Comparison of ENCODE assay signal across 21 cellular contexts in genomic region chr11:123546515-123546914, GRCh38.
DNase-seq lines count a peak whose midpoint lies in the region; TF ChIP-seq lines count a peak whose summit lies in the region.
"Had no signal": no experiment of that assay in that cellular context is flagged by ENCODE, and none has a peak within 500 bp of the region (broad histone marks: within the 10 kb centered on the region; RNA-seq: fewer than 3 reads in every experiment).

No MANE protein-coding gene starts in this region.

- H3K9me3 ChIP-seq in right atrium auricular region (no peaks in the 10 kb centered on the region), HAP-1 (no peaks in the 10 kb centered on the region)

- H3K27ac ChIP-seq in right atrium auricular region, result no peak overlapping the region

- H3K27me3 Mint-ChIP-seq in IgD-negative memory B cell, result peaks cover 2% of the 10 kb centered on the region
- H3K27me3 Mint-ChIP-seq: activated CD4-positive, alpha-beta T cell treated with anti-CD3 and anti-CD28 coated beads for 36 hours had no signal

- H3K27me3 ChIP-seq in BJ (ENCODE audit: control insufficient read depth, insufficient read depth, low read length), result no peaks in the 10 kb centered on the region
- no peaks in the 10 kb centered on the region for H3K27me3 ChIP-seq in right atrium auricular region
- no peaks in the 10 kb centered on the region for H3K27me3 ChIP-seq in HAP-1 (ENCODE audit: low read depth)

- H3K4me3 ChIP-seq in BJ (ENCODE audit: low read depth, low read length) (no peak overlapping the region), right atrium auricular region (no peak overlapping the region), HAP-1 (no peak overlapping the region)

- DNase-seq in BJ (ENCODE audit: low read depth), result peak; percentile 78
- peak; percentile 75 for DNase-seq in amniotic epithelial cell (ENCODE audit: low read depth)
- peak; percentile 45 for DNase-seq in iris pigment epithelial cell (ENCODE audit: low read depth)
- no peak for DNase-seq in NCI-H1930 (lab: John Stamatoyannopoulos, UW)
- DNase-seq in right atrium auricular region (ENCODE audit: low spot score), result no peak
- no peak for DNase-seq in H4 (ENCODE audit: low spot score)
- no peak for DNase-seq in HAP-1 (ENCODE audit: low spot score in 2 of 2)
- DNase-seq: activated CD4-positive, alpha-beta T cell treated with anti-CD3 and anti-CD28 coated beads for 36 hours; activated effector memory CD4-positive, alpha-beta T cell treated with anti-CD3 and anti-CD28 coated beads, Interleukin-2, amount 50 U/mL, for 16 hours; C1 segment of cervical spinal cord; endodermal cell; kidney glomerular epithelial cell; mesendoderm; NCI-H1048; NCI-H2081; NCI-H510A; stimulated activated CD4-positive, alpha-beta T cell treated with anti-CD3 and anti-CD28 coated beads, Interleukin-4, amount 100 ng/mL, for 4 hours had no signal

- no peaks in the 10 kb centered on the region for H3K36me3 ChIP-seq in BJ (ENCODE audit: control insufficient read depth, insufficient read depth, low read length)
- H3K36me3 ChIP-seq in right atrium auricular region, result no peaks in the 10 kb centered on the region
- no peaks in the 10 kb centered on the region for H3K36me3 ChIP-seq in HAP-1 (replicated peaks)

- H3K4me3 Mint-ChIP-seq in IgD-negative memory B cell, result no peak overlapping the region
- H3K4me3 Mint-ChIP-seq: activated CD4-positive, alpha-beta T cell treated with anti-CD3 and anti-CD28 coated beads for 36 hours; endodermal cell; nephron; T-helper 2 cell treated with Interferon-gamma antibody and Interleukin-4, amounts not matched to agents 5 μg/mL and 100 μg/mL, for 36 hours had no signal

- no peak for TF ChIP-seq CTCF in BJ (IDR thresholded peaks at IDR 0.05; ENCODE audit: insufficient read depth, low read depth, low read length)
- no peak for TF ChIP-seq CTCF in right atrium auricular region (IDR thresholded peaks at IDR 0.05)

- no peaks in the 10 kb centered on the region for H3K36me3 Mint-ChIP-seq in IgD-negative memory B cell

- H3K27ac Mint-ChIP-seq in IgD-negative memory B cell, result peak overlapping the region in 2 of 3 donors; percentile 2 to 54
- H3K27ac Mint-ChIP-seq: activated CD4-positive, alpha-beta T cell treated with anti-CD3 and anti-CD28 coated beads for 36 hours; endodermal cell; nephron; progenitor cell of endocrine pancreas; T-helper 2 cell treated with Interferon-gamma antibody and Interleukin-4, amounts not matched to agents 5 μg/mL and 100 μg/mL, for 36 hours had no signal

- H3K4me1 Mint-ChIP-seq in IgD-negative memory B cell, result peaks cover 0 to 8% (median 2%) of the 10 kb centered on the region in 3 donors

- no peaks in the 10 kb centered on the region for H3K9me3 Mint-ChIP-seq in IgD-negative memory B cell
- H3K9me3 Mint-ChIP-seq: endodermal cell; nephron; T-helper 2 cell treated with Interferon-gamma antibody and Interleukin-4, amounts not matched to agents 5 μg/mL and 100 μg/mL, for 36 hours had no signal

- in situ Hi-C loops in HAP-1 (cut with MboI; ENCODE audit: low sequenced_read_pairs), result no loop called here

- CTCF ChIA-PET in BJ (lab: Yijun Ruan, JAX), result interaction anchor here (1.0 to 5.8 kb wide), 8 partner anchors 8 to 160 kb away, joined by 3 to 36 read pairs (median 7); no protein-coding TSS in a partner anchor

- H3K4me1 ChIP-seq in right atrium auricular region (peaks cover 0 to 22% of the 10 kb centered on the region in 2 donors), HAP-1 (no peaks in the 10 kb centered on the region)

- POLR2A ChIA-PET in BJ (lab: Charles Lee), result interaction anchor here (0.6 to 1.6 kb wide), 4 partner anchors 9 to 884 kb away, joined by 3 to 7 read pairs (median 4); no protein-coding TSS in a partner anchor

Comparison
In these comparisons a context has a peak if more than half of its experiments do, and no peak if none do; other contexts are left out.
1. DNase-seq: peak in BJ (single experiment), amniotic epithelial cell (single experiment) and iris pigment epithelial cell (single experiment); none in NCI-H1930 (0 of 2), right atrium auricular region (single experiment), H4 (single experiment) and HAP-1 (0 of 2).